8 cellular contexts compared by ENCODE assay signal in the genomic region with DNA sequence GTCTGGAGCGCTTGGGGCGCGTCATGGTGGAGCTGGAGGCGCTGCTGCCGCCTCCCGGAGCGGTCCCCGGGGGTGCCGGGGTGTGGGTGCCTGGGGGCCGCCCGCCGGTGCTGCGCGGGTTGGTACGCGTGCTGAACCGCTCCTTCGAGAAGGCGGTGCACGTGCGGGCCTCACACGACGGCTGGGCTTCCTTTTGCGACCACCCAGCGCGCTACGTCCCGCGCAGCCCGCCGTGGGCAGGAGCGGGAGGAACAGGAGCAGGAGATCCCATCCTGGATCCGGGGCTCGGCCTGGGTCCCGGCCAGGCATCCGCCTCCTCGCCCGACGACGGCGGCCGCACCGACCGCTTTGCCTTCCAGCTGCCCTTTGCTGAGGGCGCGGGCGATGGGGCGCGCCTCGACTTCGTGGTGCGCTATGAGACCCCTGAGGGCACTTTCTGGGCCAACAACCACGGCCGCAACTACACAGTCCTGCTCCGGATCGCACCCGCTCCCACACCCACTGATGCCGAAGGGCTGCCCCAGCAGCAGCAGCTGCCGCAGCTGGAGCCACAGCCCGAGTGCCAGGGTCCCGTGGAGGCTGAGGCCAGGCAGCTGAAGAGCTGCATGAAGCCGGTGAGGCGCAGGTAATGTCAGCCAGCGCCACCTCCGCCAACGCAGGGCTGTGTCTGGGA. TPM values are rescaled to one million over a fixed set of nuclear protein-coding genes. Genes with fewer than 3 reads are reported as not detected.
DNase-seq lines count a peak whose midpoint lies in the region; ATAC-seq and TF ChIP-seq lines count a peak whose summit lies in the region.

No MANE protein-coding gene starts in this region.

- no peaks in the 10 kb centered on the region for H3K9me3 ChIP-seq in right cardiac atrium (ENCODE audit: control insufficient read depth, low read length)

- no peaks in the 10 kb centered on the region for H3K4me1 ChIP-seq in right cardiac atrium (ENCODE audit: control insufficient read depth, insufficient read depth, low read length)

- POLR2A ChIA-PET in WTC11 (lab: Charles Lee), result no interaction called here

- no peaks in the 10 kb centered on the region for H3K9me3 Mint-ChIP-seq in WTC11

- H3K4me3 Mint-ChIP-seq in WTC11, result peak overlapping the region; percentile 56

- 42% methylated on average over 62 of the region's 66 CpGs for WGBS in right cardiac atrium

- CTCF ChIA-PET in WTC11 (lab: Charles Lee), result no interaction called here

- ATAC-seq in WTC11, result no peak
- no peak for ATAC-seq in right cardiac atrium
- no peak for ATAC-seq in GM21737 (IDR thresholded peaks at IDR 0.05; ENCODE audit: unreplicated experiment)

- H3K36me3 ChIP-seq in H7 (replicated peaks; ENCODE audit: control insufficient read depth, insufficient read depth, low read length), result peaks cover 2% of the 10 kb centered on the region; the same call in 1 of the 2 replicates

- H3K27me3 Mint-ChIP-seq in WTC11 (ENCODE audit: low read depth), result no peaks in the 10 kb centered on the region

- TF ChIP-seq CTCF in WTC11 (IDR thresholded peaks at IDR 0.05), result no peak

- H3K27me3 ChIP-seq in H7 (ENCODE audit: control insufficient read depth, insufficient read depth, low read length), result no peaks in the 10 kb centered on the region
- no peaks in the 10 kb centered on the region for H3K27me3 ChIP-seq in right cardiac atrium (ENCODE audit: control insufficient read depth, insufficient read depth)

- H3K27ac ChIP-seq in right cardiac atrium (ENCODE audit: low read length) (peak overlapping the region; percentile 99), skin epidermis (peak overlapping the region; percentile 81 to 95 (median 89))

- H3K36me3 Mint-ChIP-seq in WTC11, result peaks cover 8% of the 10 kb centered on the region; the same call in 1 of the 2 replicates

- peak overlapping the region; percentile 79; the same call in 1 of the 2 replicates for H3K27ac Mint-ChIP-seq in WTC11

- DNase-seq in H7, result peak; percentile 56
- peak; percentile 13 for DNase-seq in WTC11 (ENCODE audit: low spot score)
- peak in 2 of 3 donors; percentile 61 to 73 for DNase-seq in right cardiac atrium
- DNase-seq in iPS-NIHi7 (ENCODE audit: extremely low spot score), result no peak
- no peak for DNase-seq in OCI-M1 (lab: John Stamatoyannopoulos, UW)
- DNase-seq in DMS79 treated with DMSO at 0.1 percent for 48 hours (lab: John Stamatoyannopoulos, UW), result no peak

- intact Hi-C loops in right cardiac atrium (cut with DNase I), result loop anchor here in 1 of 4 donors (10.0 kb wide), 1 partner anchor 76 kb away; no protein-coding TSS in a partner anchor

- peaks cover 22% of the 10 kb centered on the region for H3K4me1 Mint-ChIP-seq in WTC11

- H3K4me3 ChIP-seq in H7 (ENCODE audit: insufficient read depth, low read depth, low read length) (peak overlapping the region; percentile 64), right cardiac atrium (ENCODE audit: low read length) (peak overlapping the region; percentile 64), skin epidermis (peak overlapping the region; percentile 52 to 79 (median 58))

TF ChIP-seq in WTC11, 78 proteins besides CTCF, POLR2A, EP300 and RAD21 (continues in another document):
- TF ChIP-seq TEAD4 (CRISPR knock-in tag; IDR thresholded peaks at IDR 0.05) (no peak), E2F4 (CRISPR knock-in tag; IDR thresholded peaks at IDR 0.05; ENCODE audit: borderline replicate concordance, low read depth) (no peak), NFYB (CRISPR knock-in tag; conservative IDR thresholded peaks at IDR 0.05; ENCODE audit: low read depth) (no peak), ZNF317 (CRISPR knock-in tag; IDR thresholded peaks at IDR 0.05; ENCODE audit: borderline replicate concordance, low read depth) (no peak), FOXP1 (CRISPR knock-in tag; IDR thresholded peaks at IDR 0.05; ENCODE audit: borderline replicate concordance) (0 out of 2 replicates have a peak, but pooled peaks have one; percentile 47), E2F1 (CRISPR knock-in tag; IDR thresholded peaks at IDR 0.05) (no peak), SMAD3 (CRISPR knock-in tag; IDR thresholded peaks at IDR 0.05; ENCODE audit: borderline replicate concordance) (no peak), ZNF138 (CRISPR knock-in tag; conservative IDR thresholded peaks at IDR 0.05) (no peak), PRRX2 (CRISPR knock-in tag; IDR thresholded peaks at IDR 0.05) (no peak), ZNF671 (CRISPR knock-in tag; IDR thresholded peaks at IDR 0.05) (no peak), CDX4 (CRISPR knock-in tag; IDR thresholded peaks at IDR 0.05; ENCODE audit: borderline replicate concordance) (no peak), GABPB1 (CRISPR knock-in tag; IDR thresholded peaks at IDR 0.05) (no peak), GTF2I (CRISPR knock-in tag; conservative IDR thresholded peaks at IDR 0.05) (no peak)
- TF ChIP-seq, protein P1, sequence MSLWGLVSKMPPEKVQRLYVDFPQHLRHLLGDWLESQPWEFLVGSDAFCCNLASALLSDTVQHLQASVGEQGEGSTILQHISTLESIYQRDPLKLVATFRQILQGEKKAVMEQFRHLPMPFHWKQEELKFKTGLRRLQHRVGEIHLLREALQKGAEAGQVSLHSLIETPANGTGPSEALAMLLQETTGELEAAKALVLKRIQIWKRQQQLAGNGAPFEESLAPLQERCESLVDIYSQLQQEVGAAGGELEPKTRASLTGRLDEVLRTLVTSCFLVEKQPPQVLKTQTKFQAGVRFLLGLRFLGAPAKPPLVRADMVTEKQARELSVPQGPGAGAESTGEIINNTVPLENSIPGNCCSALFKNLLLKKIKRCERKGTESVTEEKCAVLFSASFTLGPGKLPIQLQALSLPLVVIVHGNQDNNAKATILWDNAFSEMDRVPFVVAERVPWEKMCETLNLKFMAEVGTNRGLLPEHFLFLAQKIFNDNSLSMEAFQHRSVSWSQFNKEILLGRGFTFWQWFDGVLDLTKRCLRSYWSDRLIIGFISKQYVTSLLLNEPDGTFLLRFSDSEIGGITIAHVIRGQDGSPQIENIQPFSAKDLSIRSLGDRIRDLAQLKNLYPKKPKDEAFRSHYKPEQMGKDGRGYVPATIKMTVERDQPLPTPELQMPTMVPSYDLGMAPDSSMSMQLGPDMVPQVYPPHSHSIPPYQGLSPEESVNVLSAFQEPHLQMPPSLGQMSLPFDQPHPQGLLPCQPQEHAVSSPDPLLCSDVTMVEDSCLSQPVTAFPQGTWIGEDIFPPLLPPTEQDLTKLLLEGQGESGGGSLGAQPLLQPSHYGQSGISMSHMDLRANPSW (CRISPR knock-in tag; conservative IDR thresholded peaks at IDR 0.05; ENCODE audit: low read depth), result no peak

RNA-seq across cellular contexts. Expression of gene PPP1R3F, which starts 0.8 kb away (rescaled TPM):
- 8.9 and 16.4 TPM in 2 replicates for total RNA-seq in H7 (2014; rRNA removed; shearing (Covaris generic))
- 7.0 to 14.1 TPM (median 11.3 TPM) in 3 replicates for total RNA-seq in WTC11 (2021)
- 10 to 100 TPM; 23.8 to 29.3 (median 25.5) TPM for total RNA-seq in right cardiac atrium
- 23.5 TPM for polyA plus RNA-seq in right cardiac atrium

RNA-seq across cellular contexts. Expression of gene FOXP3, which starts 5.9 kb away (rescaled TPM):
- total RNA-seq in H7 (2014; rRNA removed; shearing (Covaris generic)), result 0.14 and 0.37 TPM in 2 replicates
- total RNA-seq in WTC11 (2021) (0.39 to 0.42 TPM (median 0.39 TPM) in 3 replicates), right cardiac atrium (under 1 TPM in 2 of 4 donors, not detected in 2; 0.09 to 0.28 TPM)
- 0.05 TPM for polyA plus RNA-seq in right cardiac atrium

RNA-seq across cellular contexts. Expression of gene GAGE10, which starts 33.1 kb away (rescaled TPM):
- not detected in 2 replicates for total RNA-seq in H7 (2014; rRNA removed; shearing (Covaris generic))
- total RNA-seq in WTC11 (2021) (not detected in 3 replicates), right cardiac atrium (not detected)
- polyA plus RNA-seq in right cardiac atrium, result not detected

RNA-seq across cellular contexts. Expression of gene CCDC22, which starts 35.1 kb away (rescaled TPM):
- 11.1 and 13.7 TPM in 2 replicates for total RNA-seq in H7 (2014; rRNA removed; shearing (Covaris generic))
- 10.2 to 13.4 TPM (median 13.2 TPM) in 3 replicates for total RNA-seq in WTC11 (2021)
- total RNA-seq in right cardiac atrium, result 10 to 100 TPM in 3 of 4 donors, 1 to 10 TPM in 1; 9.2 to 13.7 (median 12.2) TPM
- polyA plus RNA-seq in right cardiac atrium, result 8.5 TPM

RNA-seq across cellular contexts. Expression of gene CACNA1F, which starts 37.2 kb away (rescaled TPM):
- total RNA-seq in H7 (2014; rRNA removed; shearing (Covaris generic)), result 0.55 and 2.1 TPM in 2 replicates
- total RNA-seq in WTC11 (2021) (1.6 to 2.7 TPM (median 1.8 TPM) in 3 replicates), right cardiac atrium (under 1 TPM; 0.17 to 0.78 (median 0.19) TPM)
- 0.09 TPM for polyA plus RNA-seq in right cardiac atrium

Comparison
In these comparisons a context has a peak if more than half of its experiments do, and no peak if none do; other contexts are left out.
1. DNase-seq: peak in H7 (single experiment), WTC11 (single experiment) and right cardiac atrium (2 of 3); none in iPS-NIHi7 (single experiment), OCI-M1 (single experiment) and DMS79 treated with DMSO at 0.1 percent for 48 hours (single experiment).
2. Peak in every context shown above with its lines, with median percentiles within 50 percentile points of each other: H3K4me3 ChIP-seq.